9 cellular contexts compared by ENCODE assay signal in the genomic region with DNA sequence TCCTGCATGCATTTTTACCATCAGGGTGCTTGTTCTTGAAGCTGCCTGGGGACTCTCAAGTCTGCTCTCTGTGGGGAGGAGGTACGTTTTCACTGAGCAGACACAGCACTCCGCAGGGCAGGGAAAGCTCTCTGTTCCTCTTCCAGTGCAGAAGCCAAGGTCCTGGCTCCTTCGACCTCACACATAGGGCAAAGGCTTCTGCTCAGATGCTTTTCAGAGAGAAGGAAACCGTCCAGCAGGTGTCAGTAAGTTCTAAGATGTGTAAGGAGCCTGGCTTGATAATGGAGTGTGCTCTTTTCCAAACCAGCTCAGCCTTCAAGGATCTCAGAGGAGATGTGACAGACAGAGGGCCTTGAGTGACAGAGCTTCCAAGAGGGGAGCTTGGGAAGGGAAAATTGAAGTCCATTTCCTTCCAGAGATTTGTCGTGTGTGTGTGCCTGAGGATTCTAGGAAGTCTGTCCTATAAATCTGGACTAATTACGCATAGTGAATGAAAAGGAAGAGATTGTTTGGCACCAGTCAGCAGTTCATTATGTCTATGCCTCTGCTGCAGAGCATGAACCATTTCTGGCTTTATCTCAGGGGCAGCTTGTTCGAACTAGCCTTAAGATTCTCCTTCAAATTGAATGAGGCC.
A peak's percentile ranks its signal among the peaks of the same experiment; 100 is the strongest.
DNase-seq lines count a peak whose midpoint lies in the region; ATAC-seq and TF ChIP-seq lines count a peak whose summit lies in the region.
"Had no signal": no experiment of that assay in that cellular context is flagged by ENCODE, and none has a peak within 500 bp of the region (broad histone marks: within the 10 kb centered on the region; RNA-seq: fewer than 3 reads in every experiment).

No MANE protein-coding gene starts in this region.

- peaks cover 27% of the 10 kb centered on the region for H3K27me3 Mint-ChIP-seq in activated naive CD4-positive, alpha-beta T cell treated with anti-CD3 and anti-CD28 coated beads, Interleukin-2, amount 10 ng/mL, durations not matched to agents 7 days and 5 days

- H3K9me3 ChIP-seq in thyroid gland = no peaks in the 10 kb centered on the region

- WGBS in thyroid gland, 2 donors = 29 to 40% methylated on average over 7 of the region's 7 CpGs

- H3K9me3 Mint-ChIP-seq in activated naive CD4-positive, alpha-beta T cell treated with anti-CD3 and anti-CD28 coated beads, Interleukin-2, amount 10 ng/mL, durations not matched to agents 7 days and 5 days = no peaks in the 10 kb centered on the region
- H3K9me3 Mint-ChIP-seq: activated naive CD8-positive, alpha-beta T cell treated with anti-CD3 and anti-CD28 coated beads, Interleukin-2, amount 10 ng/mL, durations not matched to agents 7 days and 5 days had no signal

- peak; percentile 42 for DNase-seq in activated naive CD4-positive, alpha-beta T cell treated with anti-CD3 and anti-CD28 coated beads, Interleukin-2, amount 10 ng/mL, durations not matched to agents 7 days and 5 days
- DNase-seq in activated naive CD4-positive, alpha-beta T cell treated with Interleukin-2 at 50 U/mL for 16 hours = no peak
- DNase-seq in NCI-H2227 (lab: John Stamatoyannopoulos, UW; ENCODE audit: unreplicated experiment) = peak; percentile 79
- peak; percentile 21 for DNase-seq in amniotic stem cell (lab: John Stamatoyannopoulos, UW)
- peak; percentile 72 for DNase-seq in iPS-NIHi7 (ENCODE audit: extremely low spot score)
- DNase-seq in thyroid gland = peak; percentile 46 to 47
- DNase-seq: activated naive CD8-positive, alpha-beta T cell treated with anti-CD3 and anti-CD28 coated beads, Interleukin-2, amount 10 ng/mL, durations not matched to agents 7 days and 5 days had no signal

- no peak overlapping the region for H3K27ac Mint-ChIP-seq in activated naive CD4-positive, alpha-beta T cell treated with anti-CD3 and anti-CD28 coated beads, Interleukin-2, amount 10 ng/mL, durations not matched to agents 7 days and 5 days
- H3K27ac Mint-ChIP-seq: activated naive CD8-positive, alpha-beta T cell treated with anti-CD3 and anti-CD28 coated beads, Interleukin-2, amount 10 ng/mL, durations not matched to agents 7 days and 5 days had no signal

- no peaks in the 10 kb centered on the region for H3K27me3 ChIP-seq in thyroid gland

- TF ChIP-seq CTCF in thyroid gland (IDR thresholded peaks at IDR 0.05) = peak in 4 of 6 experiments; percentile 40 to 67 (median 58)

- no peak overlapping the region for H3K4me3 ChIP-seq in thyroid gland (replicated peaks in 1 of 3)

- TF ChIP-seq POLR2A in thyroid gland (IDR thresholded peaks at IDR 0.05) = no peak

- no peak overlapping the region for H3K27ac ChIP-seq in thyroid gland

- H3K36me3 ChIP-seq in thyroid gland = no peaks in the 10 kb centered on the region

- no peaks in the 10 kb centered on the region for H3K4me1 Mint-ChIP-seq in activated naive CD4-positive, alpha-beta T cell treated with anti-CD3 and anti-CD28 coated beads, Interleukin-2, amount 10 ng/mL, durations not matched to agents 7 days and 5 days
- H3K4me1 Mint-ChIP-seq: activated naive CD8-positive, alpha-beta T cell treated with anti-CD3 and anti-CD28 coated beads, Interleukin-2, amount 10 ng/mL, durations not matched to agents 7 days and 5 days had no signal

- H3K36me3 Mint-ChIP-seq in activated naive CD4-positive, alpha-beta T cell treated with anti-CD3 and anti-CD28 coated beads, Interleukin-2, amount 10 ng/mL, durations not matched to agents 7 days and 5 days = no peaks in the 10 kb centered on the region
- H3K36me3 Mint-ChIP-seq: activated naive CD8-positive, alpha-beta T cell treated with anti-CD3 and anti-CD28 coated beads, Interleukin-2, amount 10 ng/mL, durations not matched to agents 7 days and 5 days had no signal

- CTCF ChIA-PET in activated naive CD4-positive, alpha-beta T cell treated with anti-CD3 and anti-CD28 coated beads, Interleukin-2, amount 10 ng/mL, durations not matched to agents 7 days and 5 days (lab: Charles Lee) = interaction anchor here (0.6 to 7.4 kb wide), 8 partner anchors 8 to 720 kb away, joined by 3 to 67 read pairs (median 4); no protein-coding TSS in a partner anchor

- no peak overlapping the region for H3K4me3 Mint-ChIP-seq in activated naive CD4-positive, alpha-beta T cell treated with anti-CD3 and anti-CD28 coated beads, Interleukin-2, amount 10 ng/mL, durations not matched to agents 7 days and 5 days
- H3K4me3 Mint-ChIP-seq: activated naive CD8-positive, alpha-beta T cell treated with anti-CD3 and anti-CD28 coated beads, Interleukin-2, amount 10 ng/mL, durations not matched to agents 7 days and 5 days had no signal

- intact Hi-C loops in thyroid gland (cut with DNase I) = loop anchor here (5.0 kb wide), 1 partner anchor 718 kb away; no protein-coding TSS in a partner anchor

- no peaks in the 10 kb centered on the region for H3K4me1 ChIP-seq in thyroid gland

- ATAC-seq in HG03045 (IDR thresholded peaks at IDR 0.05; ENCODE audit: unreplicated experiment) = peak; percentile 53
- ATAC-seq in GM21423 (IDR thresholded peaks at IDR 0.05; ENCODE audit: unreplicated experiment) = no peak
